16 cellular contexts compared by ENCODE assay signal in the genomic region with DNA sequence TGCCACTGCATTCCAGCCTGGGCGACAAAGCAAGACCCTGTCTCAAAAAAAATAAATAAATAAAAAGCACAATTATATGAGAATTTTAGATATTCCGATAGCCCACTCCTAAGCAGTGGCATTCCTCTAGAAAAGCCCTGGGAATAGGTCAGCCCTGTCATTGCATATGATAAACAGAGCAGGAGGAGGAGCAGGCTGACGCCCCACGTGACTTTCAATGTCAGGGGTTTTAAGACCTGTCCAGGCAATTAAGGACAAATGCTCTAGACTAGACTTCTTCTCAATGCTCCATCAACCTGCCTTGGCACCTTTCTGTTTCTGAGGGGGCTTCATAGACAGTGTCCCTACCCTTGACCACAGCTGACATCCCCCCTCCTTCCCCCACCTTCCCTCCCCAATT. TPM values are rescaled to one million over a fixed set of nuclear protein-coding genes. Genes with fewer than 3 reads are reported as not detected.
DNase-seq lines count a peak whose midpoint lies in the region; ATAC-seq and TF ChIP-seq lines count a peak whose summit lies in the region.
"Had no signal": no experiment of that assay in that cellular context is flagged by ENCODE, and none has a peak within 500 bp of the region (broad histone marks: within the 10 kb centered on the region; RNA-seq: fewer than 3 reads in every experiment).

No MANE protein-coding gene starts in this region.

- H3K4me1 Mint-ChIP-seq in mesothelial cell of epicardium = peaks cover 64% of the 10 kb centered on the region

- H3K9ac ChIP-seq in MM.1S (ENCODE audit: low read length) = no peak overlapping the region

- H3K4me1 ChIP-seq in MM.1S (ENCODE audit: low read length) = peaks cover 51% of the 10 kb centered on the region
- H3K4me1 ChIP-seq in adrenal gland (replicated peaks in 1 of 2) = peaks cover 21 to 52% of the 10 kb centered on the region in 2 donors
- peaks cover 13% of the 10 kb centered on the region for H3K4me1 ChIP-seq in body of pancreas
- peaks cover 4% of the 10 kb centered on the region for H3K4me1 ChIP-seq in ovary (ENCODE audit: insufficient read depth)

- H3K9me2 ChIP-seq in MM.1S (replicated peaks; ENCODE audit: insufficient read depth, low read length) = no peaks in the 10 kb centered on the region

- intact Hi-C loops in adrenal gland (cut with DNase I) (no loop called here), body of pancreas (cut with DNase I) (no loop called here), ovary (cut with DNase I) (no loop called here)

- no peaks in the 10 kb centered on the region for H3K9me3 Mint-ChIP-seq in mesothelial cell of epicardium
- H3K9me3 Mint-ChIP-seq: CD14-positive monocyte; CD8-positive, alpha-beta T cell; IgD-negative memory B cell had no signal

- peak overlapping the region; percentile 64; the same call in 1 of the 2 replicates for H3K4me2 ChIP-seq in MM.1S (ENCODE audit: low read depth, low read length)
- H3K4me2 ChIP-seq: A549 had no signal

- peaks cover 30% of the 10 kb centered on the region for H3F3A ChIP-seq in MM.1S (ENCODE audit: insufficient read depth, low read length)

- H3K27ac ChIP-seq in MM.1S (ENCODE audit: low read length) = no peak overlapping the region
- peak overlapping the region in 1 of 5 donors; percentile 23 for H3K27ac ChIP-seq in adrenal gland
- no peak overlapping the region for H3K27ac ChIP-seq in body of pancreas
- no peak overlapping the region for H3K27ac ChIP-seq in ovary
- H3K27ac ChIP-seq: A549 had no signal

- H3K4me3 ChIP-seq in MM.1S (ENCODE audit: low read length) (0 out of 2 replicates have a peak overlapping the region, but pooled peaks have one; percentile 34), adrenal gland (no peak overlapping the region), body of pancreas (no peak overlapping the region), ovary (no peak overlapping the region)
- H3K4me3 ChIP-seq: A549, HAP-1 had no signal

- H3K79me2 ChIP-seq in MM.1S (ENCODE audit: low read length) = peaks cover 83% of the 10 kb centered on the region

- no peak overlapping the region for H2AFZ ChIP-seq in MM.1S (ENCODE audit: low read length)

- TF ChIP-seq EP300 in ovary (IDR thresholded peaks at IDR 0.05) = no peak

- H3K27ac Mint-ChIP-seq in mesothelial cell of epicardium = peak overlapping the region; percentile 66
- H3K27ac Mint-ChIP-seq: CD8-positive, alpha-beta T cell had no signal

- H3K36me3 ChIP-seq in MM.1S (replicated peaks; ENCODE audit: insufficient read depth, low read length) = no peaks in the 10 kb centered on the region
- H3K36me3 ChIP-seq in adrenal gland (replicated peaks in 1 of 2) = no peaks in the 10 kb centered on the region
- H3K36me3 ChIP-seq in body of pancreas (replicated peaks in 1 of 2; ENCODE audit: insufficient read depth in 1 of 2, low read depth in 2 of 2) = no peaks in the 10 kb centered on the region
- H3K36me3 ChIP-seq in ovary = no peaks in the 10 kb centered on the region
- H3K36me3 ChIP-seq: HAP-1 had no signal

- H3K27me3 Mint-ChIP-seq in mesothelial cell of epicardium (ENCODE audit: low read depth) = no peaks in the 10 kb centered on the region
- H3K27me3 Mint-ChIP-seq: IgD-negative memory B cell had no signal

- H4K20me1 ChIP-seq in MM.1S (ENCODE audit: insufficient read depth, low read length) = no peaks in the 10 kb centered on the region

- H3K9me3 ChIP-seq in MM.1S (replicated peaks; ENCODE audit: insufficient read depth, low read length) (no peaks in the 10 kb centered on the region), adrenal gland (replicated peaks in 1 of 3) (no peaks in the 10 kb centered on the region), body of pancreas (no peaks in the 10 kb centered on the region), ovary (no peaks in the 10 kb centered on the region)
- H3K9me3 ChIP-seq: A549, HAP-1 had no signal

- H3K36me3 Mint-ChIP-seq in mesothelial cell of epicardium = peaks cover 10% of the 10 kb centered on the region

- no peak for TF ChIP-seq POLR2A in adrenal gland (IDR thresholded peaks at IDR 0.05)
- TF ChIP-seq POLR2A in body of pancreas (IDR thresholded peaks at IDR 0.05) = no peak
- TF ChIP-seq POLR2A in ovary (IDR thresholded peaks at IDR 0.05) = no peak

- TF ChIP-seq CTCF in MM.1S (IDR thresholded peaks at IDR 0.05; ENCODE audit: low read length) (no peak), adrenal gland (IDR thresholded peaks at IDR 0.05) (no peak), mesothelial cell of epicardium (IDR thresholded peaks at IDR 0.05; ENCODE audit: unreplicated experiment) (no peak), body of pancreas (IDR thresholded peaks at IDR 0.05) (no peak), ovary (IDR thresholded peaks at IDR 0.05) (no peak)

- DNase-seq in MM.1S (no peak), adrenal gland (peak in 4 of 7 donors; percentile 30 to 72 (median 48)), mesothelial cell of epicardium (ENCODE audit: low spot score in 2 of 2, unreplicated experiment in 2 of 2) (no peak), body of pancreas (no peak), ovary (no peak)
- DNase-seq: CD8-positive, alpha-beta T cell; COR-L47; DMS153; DND-41; GF-D8 had no signal

- no peak for ATAC-seq in HG02852 (IDR thresholded peaks at IDR 0.05; ENCODE audit: unreplicated experiment)
- no peak for ATAC-seq in body of pancreas
- ATAC-seq: A549; CD8-positive, alpha-beta T cell had no signal

- no peak overlapping the region for H3K4me3 Mint-ChIP-seq in mesothelial cell of epicardium
- H3K4me3 Mint-ChIP-seq: CD14-positive monocyte; CD8-positive, alpha-beta T cell; IgD-negative memory B cell had no signal

- H3K27me3 ChIP-seq in MM.1S (replicated peaks; ENCODE audit: insufficient read depth, low read length) = no peaks in the 10 kb centered on the region
- H3K27me3 ChIP-seq in adrenal gland = no peaks in the 10 kb centered on the region
- no peaks in the 10 kb centered on the region for H3K27me3 ChIP-seq in body of pancreas
- no peaks in the 10 kb centered on the region for H3K27me3 ChIP-seq in ovary

- 35 to 58% (median 38%) methylated on average over 4 of the region's 4 CpGs for WGBS in adrenal gland, 4 donors
- WGBS in body of pancreas, 2 donors = 73 to 81% methylated on average over 4 of the region's 4 CpGs
- 79 to 92% (median 86%) methylated on average over 4 of the region's 4 CpGs for WGBS in ovary, 3 donors

RNA-seq across cellular contexts. Expression of a gene that starts 7.5 kb away (rescaled TPM):
- total RNA-seq in adrenal gland (100 to 1,000 TPM in 1 of 8 donors, 10 to 100 TPM in 7; 51.1 to 437 (median 77.9) TPM), mesothelial cell of epicardium (122 to 126 TPM (median 123 TPM) in 3 replicates), body of pancreas (10 to 100 TPM; 35.9 to 55.8 TPM), ovary (10 to 100 TPM; 25.6 to 62.5 (median 50.4) TPM)
- polyA plus RNA-seq in adrenal gland (10 to 100 TPM; 41.6 to 64.8 (median 46.5) TPM), ovary (10 to 100 TPM; 33.4 to 39.7 TPM)

RNA-seq across cellular contexts. Expression of a gene that starts 8.0 kb away (rescaled TPM):
- total RNA-seq in adrenal gland (1 to 10 TPM in 7 of 8 donors, under 1 TPM in 1; 0.17 to 9.1 (median 3.4) TPM), mesothelial cell of epicardium (2.9 to 3.2 TPM (median 3.2 TPM) in 3 replicates), body of pancreas (1 to 10 TPM; 2.9 to 6.9 TPM), ovary (10 to 100 TPM in 1 of 7 donors, 1 to 10 TPM in 6; 3.6 to 35.3 (median 6.0) TPM)
- polyA plus RNA-seq in adrenal gland (10 to 100 TPM in 1 of 3 donors, 1 to 10 TPM in 2; 3.2 to 21.3 (median 7.9) TPM), ovary (1 to 10 TPM; 4.6 to 8.5 TPM)
- total RNA-seq: H1 had no signal

Comparison
In these comparisons a context has a peak if more than half of its experiments do, and no peak if none do; other contexts are left out.
1. DNase-seq: peak in adrenal gland (4 of 7); none in MM.1S (single experiment), mesothelial cell of epicardium (0 of 2), body of pancreas (0 of 4) and ovary (0 of 5).